ENCODE assay signal across 2 cellular contexts in the genomic region with DNA sequence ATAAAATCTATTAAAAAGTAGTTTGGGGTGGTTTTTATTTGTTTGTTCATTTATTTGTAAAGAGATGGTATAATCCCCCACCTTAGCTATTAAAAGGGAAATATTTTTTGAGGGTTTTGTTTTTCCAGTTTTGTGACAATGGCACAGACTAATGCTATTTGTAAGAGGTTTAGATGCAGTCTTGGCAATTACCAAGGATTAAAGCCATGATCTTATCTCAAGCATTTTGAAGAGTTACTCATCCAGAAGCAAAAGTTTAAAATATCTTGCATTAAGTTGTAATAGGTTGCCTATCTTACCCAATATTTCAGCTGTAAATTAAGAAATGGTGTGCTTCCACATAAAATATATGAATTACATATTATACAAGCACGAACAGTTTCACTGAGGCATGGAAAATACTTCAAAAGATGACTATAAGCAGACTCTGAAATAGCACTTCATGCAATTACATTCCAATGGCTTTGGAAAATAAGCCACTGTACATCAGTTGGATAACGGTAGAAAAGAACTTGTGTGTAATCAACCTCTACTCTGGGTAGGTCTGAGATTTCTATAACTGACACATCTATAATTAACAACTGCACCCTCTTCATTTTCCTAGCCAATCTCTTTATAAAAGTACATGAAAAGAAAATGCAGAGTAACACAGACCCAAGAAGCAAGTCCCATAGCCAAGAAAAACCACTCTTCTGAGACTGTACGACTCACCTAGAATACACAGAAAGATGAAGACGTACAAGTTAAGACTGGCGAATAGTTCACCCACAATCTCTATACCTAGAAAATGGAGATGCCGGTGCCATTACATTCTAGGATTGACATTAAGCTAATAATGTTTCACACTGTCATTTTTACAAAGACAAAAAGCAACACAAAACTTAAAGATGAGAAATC.
TF ChIP-seq lines count a peak whose summit lies in the region.

No MANE protein-coding gene starts in this region.

TF ChIP-seq in A549, 52 proteins besides CTCF, POLR2A, EP300 and RAD21:
- TF ChIP-seq, protein P1, sequence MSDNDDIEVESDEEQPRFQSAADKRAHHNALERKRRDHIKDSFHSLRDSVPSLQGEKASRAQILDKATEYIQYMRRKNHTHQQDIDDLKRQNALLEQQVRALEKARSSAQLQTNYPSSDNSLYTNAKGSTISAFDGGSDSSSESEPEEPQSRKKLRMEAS (IDR thresholded peaks at IDR 0.05): no peak
- no peak for TF ChIP-seq FOSL2 (IDR thresholded peaks at IDR 0.05)
- no peak for TF ChIP-seq FOSL2 (CRISPR knock-in tag; IDR thresholded peaks at IDR 0.05)
- TF ChIP-seq MAZ (IDR thresholded peaks at IDR 0.05; ENCODE audit: borderline replicate concordance, low read depth, low read length): no peak
- no peak for TF ChIP-seq BCL3 (IDR thresholded peaks at IDR 0.05)

TF ChIP-seq in SK-N-SH, 30 proteins besides CTCF, POLR2A, EP300 and RAD21:
- TF ChIP-seq JUND (IDR thresholded peaks at IDR 0.05): 0 out of 2 replicates have a peak, but pooled peaks have one; percentile 32
- no peak for TF ChIP-seq NFIC (IDR thresholded peaks at IDR 0.05; ENCODE audit: borderline replicate concordance)
- TF ChIP-seq, protein P2, sequence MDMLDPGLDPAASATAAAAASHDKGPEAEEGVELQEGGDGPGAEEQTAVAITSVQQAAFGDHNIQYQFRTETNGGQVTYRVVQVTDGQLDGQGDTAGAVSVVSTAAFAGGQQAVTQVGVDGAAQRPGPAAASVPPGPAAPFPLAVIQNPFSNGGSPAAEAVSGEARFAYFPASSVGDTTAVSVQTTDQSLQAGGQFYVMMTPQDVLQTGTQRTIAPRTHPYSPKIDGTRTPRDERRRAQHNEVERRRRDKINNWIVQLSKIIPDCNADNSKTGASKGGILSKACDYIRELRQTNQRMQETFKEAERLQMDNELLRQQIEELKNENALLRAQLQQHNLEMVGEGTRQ (IDR thresholded peaks at IDR 0.05; ENCODE audit: borderline replicate concordance, low read depth, low read length): no peak
- no peak for TF ChIP-seq TEAD4 (IDR thresholded peaks at IDR 0.05; ENCODE audit: borderline replicate concordance, insufficient read depth)
- TF ChIP-seq, protein P1 (IDR thresholded peaks at IDR 0.05; ENCODE audit: low read depth): no peak
- no peak for TF ChIP-seq POLR2AphosphoS5 (IDR thresholded peaks at IDR 0.05; ENCODE audit: low read depth, low read length)
- TF ChIP-seq FOSL2 (IDR thresholded peaks at IDR 0.05; ENCODE audit: borderline replicate concordance, low read depth): peak; percentile 25; the same call in 1 of the 2 replicates
- no peak for TF ChIP-seq SMC3 (IDR thresholded peaks at IDR 0.05; ENCODE audit: low read depth, low read length)
- peak; percentile 27; the same call in 1 of the 2 replicates for TF ChIP-seq TCF12 (IDR thresholded peaks at IDR 0.05)
- TF ChIP-seq TAF1 (IDR thresholded peaks at IDR 0.05; ENCODE audit: borderline replicate concordance, low read depth, low read length): no peak
- TF ChIP-seq FOXJ3 (CRISPR knock-in tag; IDR thresholded peaks at IDR 0.05): no peak
- TF ChIP-seq ELF1 (IDR thresholded peaks at IDR 0.05): no peak
- TF ChIP-seq, protein P3, sequence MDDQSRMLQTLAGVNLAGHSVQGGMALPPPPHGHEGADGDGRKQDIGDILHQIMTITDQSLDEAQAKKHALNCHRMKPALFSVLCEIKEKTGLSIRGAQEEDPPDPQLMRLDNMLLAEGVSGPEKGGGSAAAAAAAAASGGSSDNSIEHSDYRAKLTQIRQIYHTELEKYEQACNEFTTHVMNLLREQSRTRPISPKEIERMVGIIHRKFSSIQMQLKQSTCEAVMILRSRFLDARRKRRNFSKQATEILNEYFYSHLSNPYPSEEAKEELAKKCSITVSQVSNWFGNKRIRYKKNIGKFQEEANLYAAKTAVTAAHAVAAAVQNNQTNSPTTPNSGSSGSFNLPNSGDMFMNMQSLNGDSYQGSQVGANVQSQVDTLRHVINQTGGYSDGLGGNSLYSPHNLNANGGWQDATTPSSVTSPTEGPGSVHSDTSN (IDR thresholded peaks at IDR 0.05): peak; percentile 14; the same call in 1 of the 2 replicates
- no peak for TF ChIP-seq REST (IDR thresholded peaks at IDR 0.05; ENCODE audit: low read depth, low read length)
TF ChIP-seq in SK-N-SH: peak in this region for 4.
